In the genomic region with DNA sequence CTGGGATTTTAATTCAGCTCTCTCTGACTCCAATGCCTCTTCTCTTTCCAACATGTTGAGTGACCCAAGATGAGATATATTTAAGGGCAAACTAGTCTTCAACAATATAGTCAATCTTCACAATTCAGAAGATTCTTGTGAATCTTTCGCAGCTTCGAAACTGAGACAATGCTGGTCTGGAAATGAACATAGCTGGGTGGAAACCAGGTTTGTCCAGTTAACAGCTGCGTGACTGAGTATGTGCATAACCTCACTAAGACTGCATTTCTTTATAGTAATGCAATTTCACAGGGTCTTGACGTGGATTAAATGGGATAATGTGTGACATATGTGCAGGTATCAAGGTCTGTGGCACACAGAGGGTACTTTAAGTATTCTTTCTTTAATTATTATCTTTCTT, we compare ENCODE assay signal across 39 cellular contexts. TPM values are rescaled to one million over a fixed set of nuclear protein-coding genes. Genes with fewer than 3 reads are reported as not detected.
"Had no signal": no experiment of that assay in that cellular context is flagged by ENCODE, and none has a peak within 500 bp of the region (broad histone marks: within the 10 kb centered on the region; RNA-seq: fewer than 3 reads in every experiment).

No MANE protein-coding gene starts in this region.

- H3K36me3 ChIP-seq: MG63 had no signal

- H3K9ac ChIP-seq: KMS-11 had no signal

- H3K9me3 ChIP-seq: MG63 had no signal

- DNase-seq: Karpas-422, Kasumi-1, KG1, MG63, MM.1S, MV-4-11, NCI-H1048, NCI-H1092, NCI-H1092 treated with DMSO at 0.1 percent for 48 hours, NCI-H1105, NCI-H1105 treated with DMSO at 0.1 percent for 48 hours, NCI-H1417, NCI-H1417 treated with DMSO at 0.1 percent for 48 hours, NCI-H1436, NCI-H1436 treated with DMSO at 0.1 percent for 48 hours, NCI-H146, NCI-H1694, NCI-H1694 treated with DMSO at 0.1 percent for 48 hours, NCI-H187, NCI-H187 treated with DMSO at 0.1 percent for 48 hours, NCI-H1930, NCI-H2029, NCI-H2029 treated with DMSO at 0.1 percent for 48 hours, NCI-H2081, NCI-H2081 treated with DMSO at 0.1 percent for 48 hours, NCI-H2107, NCI-H2171, NCI-H2171 treated with DMSO at 0.1 percent for 48 hours, NCI-H2227 treated with DMSO at 0.1 percent for 48 hours, NCI-H226, NCI-H345, NCI-H446, NCI-H446 treated with DMSO at 0.1 percent for 48 hours, NCI-H510A had no signal

- H3K4me2 ChIP-seq: KMS-11 had no signal

- H3K27ac ChIP-seq: KMS-11 had no signal

- H3K4me3 ChIP-seq: MG63 had no signal

RNA-seq across cellular contexts. Expression of gene PTPRT, which starts 18.9 kb away (rescaled TPM):
- total RNA-seq: LHCN-M2, M059J, MCF 10A, NCI-H460 had no signal
